Comparison of ENCODE assay signal across 8 cellular contexts in the genomic region with DNA sequence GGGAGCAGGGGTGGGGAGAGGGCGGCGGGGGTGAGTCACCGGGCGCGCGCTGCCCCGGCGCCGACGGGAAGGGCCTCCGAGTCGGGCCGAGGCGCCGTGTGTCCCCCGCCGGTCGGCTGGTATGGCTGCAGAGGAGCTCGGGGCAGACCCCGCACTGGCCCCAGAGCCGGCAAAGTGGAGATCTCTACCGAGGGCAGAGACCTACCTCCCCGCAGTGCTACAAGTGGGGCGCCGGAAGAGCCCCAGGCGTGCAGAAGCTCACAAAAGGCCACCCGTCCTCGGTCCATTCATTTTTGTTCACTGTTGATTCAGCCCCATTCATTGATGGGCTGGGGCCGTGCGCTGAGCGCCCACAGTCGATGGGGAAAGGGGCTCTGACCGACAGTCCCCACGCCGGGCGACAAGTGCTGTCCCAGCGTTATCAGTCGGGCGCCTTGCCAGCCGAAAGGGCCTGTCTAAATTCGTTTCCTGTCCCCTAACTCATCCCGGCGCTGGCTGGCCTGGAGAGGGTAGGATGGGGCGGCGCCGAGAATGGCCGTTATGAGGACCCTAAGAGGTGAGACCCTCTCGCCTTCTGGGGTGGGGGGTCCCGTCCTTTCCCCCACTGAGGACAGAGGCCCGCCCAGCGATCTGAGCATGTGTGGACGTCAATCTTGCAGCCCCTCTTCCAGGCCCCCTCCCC. TPM values are rescaled to one million over a fixed set of nuclear protein-coding genes. Genes with fewer than 3 reads are reported as not detected.
DNase-seq lines count a peak whose midpoint lies in the region; ATAC-seq and TF ChIP-seq lines count a peak whose summit lies in the region.

No MANE protein-coding gene starts in this region.

- peak overlapping the region; percentile 89 to 100 (median 99) for H3K27ac ChIP-seq in heart right ventricle

- intact Hi-C loops in heart right ventricle (cut with DNase I): loop anchor here in 2 of 10 donors (1.0 kb wide), 2 partner anchors 16 to 17 kb away; a partner anchor contains a TSS

- H3K27me3 ChIP-seq in MG63 (no peaks in the 10 kb centered on the region), heart right ventricle (no peaks in the 10 kb centered on the region)

- H3K9me3 Mint-ChIP-seq in activated CD8-positive, alpha-beta memory T cell treated with anti-CD3 and anti-CD28 coated beads, Interleukin-2, amount 10 ng/mL, durations not matched to agents 7 days and 5 days (ENCODE audit: low read depth): no peaks in the 10 kb centered on the region

- peak overlapping the region; percentile 89 for H3K4me3 ChIP-seq in MG63
- H3K4me3 ChIP-seq in heart right ventricle: peak overlapping the region in 9 of 10 donors; percentile 67 to 100 (median 98)

- H3K36me3 ChIP-seq in MG63 (peaks cover 28% of the 10 kb centered on the region), heart right ventricle (peaks cover 0 to 23% (median 8%) of the 10 kb centered on the region in 9 donors)

- peaks cover 15 to 63% (median 40%) of the 10 kb centered on the region in 9 donors for H3K4me1 ChIP-seq in heart right ventricle

- peak overlapping the region; percentile 79 for H3K4me3 Mint-ChIP-seq in activated CD8-positive, alpha-beta memory T cell treated with anti-CD3 and anti-CD28 coated beads, Interleukin-2, amount 10 ng/mL, durations not matched to agents 7 days and 5 days

- CTCF ChIA-PET in activated CD8-positive, alpha-beta memory T cell treated with anti-CD3 and anti-CD28 coated beads, Interleukin-2, amount 10 ng/mL, durations not matched to agents 7 days and 5 days (lab: Charles Lee): interaction anchor here (0.7 to 4.5 kb wide), 3 partner anchors 13 to 240 kb away, joined by 4 to 18 read pairs (median 8); a partner anchor contains a TSS

- ATAC-seq in activated CD8-positive, alpha-beta memory T cell treated with anti-CD3 and anti-CD28 coated beads, Interleukin-2, amount 10 ng/mL, durations not matched to agents 7 days and 5 days: peak; percentile 6
- ATAC-seq in heart right ventricle: peak in 6 of 8 donors; percentile 10 to 53 (median 36)

- H3K27ac Mint-ChIP-seq in activated CD8-positive, alpha-beta memory T cell treated with anti-CD3 and anti-CD28 coated beads, Interleukin-2, amount 10 ng/mL, durations not matched to agents 7 days and 5 days: peak overlapping the region; percentile 89

- H3K27me3 Mint-ChIP-seq in activated CD8-positive, alpha-beta memory T cell treated with anti-CD3 and anti-CD28 coated beads, Interleukin-2, amount 10 ng/mL, durations not matched to agents 7 days and 5 days: no peaks in the 10 kb centered on the region

- peaks cover 26% of the 10 kb centered on the region for H3K4me1 Mint-ChIP-seq in activated CD8-positive, alpha-beta memory T cell treated with anti-CD3 and anti-CD28 coated beads, Interleukin-2, amount 10 ng/mL, durations not matched to agents 7 days and 5 days

- WGBS in heart right ventricle, 2 donors: 3 to 5% methylated on average over 32 to 52 of the region's 52 CpGs

- DNase-seq in activated CD8-positive, alpha-beta memory T cell treated with anti-CD3 and anti-CD28 coated beads, Interleukin-2, amount 10 ng/mL, durations not matched to agents 7 days and 5 days: peak; percentile 62
- no peak for DNase-seq in activated CD8-positive, alpha-beta memory T cell treated with anti-CD3 and anti-CD28 coated beads for 24 hours
- no peak for DNase-seq in MG63
- peak; percentile 41 for DNase-seq in activated naive CD4-positive, alpha-beta T cell treated with Interleukin-2 at 50 U/mL for 16 hours
- DNase-seq in heart right ventricle: peak; percentile 70 to 82
- peak; percentile 62 for DNase-seq in retina
- DNase-seq in mesenteric fat pad (ENCODE audit: low spot score): no peak
- DNase-seq in GM19238 (ENCODE audit: insufficient read length, low spot score): no peak

- H3K36me3 Mint-ChIP-seq in activated CD8-positive, alpha-beta memory T cell treated with anti-CD3 and anti-CD28 coated beads, Interleukin-2, amount 10 ng/mL, durations not matched to agents 7 days and 5 days: peaks cover 22% of the 10 kb centered on the region

- TF ChIP-seq CTCF in heart right ventricle (IDR thresholded peaks at IDR 0.05): no peak

- no peaks in the 10 kb centered on the region for H3K9me3 ChIP-seq in MG63
- no peaks in the 10 kb centered on the region for H3K9me3 ChIP-seq in heart right ventricle

RNA-seq across cellular contexts. Expression of a gene that starts 0.7 kb away (rescaled TPM):
- total RNA-seq in activated CD8-positive, alpha-beta memory T cell treated with anti-CD3 and anti-CD28 coated beads, Interleukin-2, amount 10 ng/mL, durations not matched to agents 7 days and 5 days: 10 to 100 TPM; 27.7 to 30.8 TPM
- total RNA-seq in MG63 (2014; rRNA removed; shearing (Covaris generic); ENCODE audit: low replicate concordance): 1.3 TPM in 1 of 2 replicates, not detected in the other
- 1,000 to 10,000 TPM in 2 of 10 donors, 100 to 1,000 TPM in 8; 609 to 1,418 (median 746) TPM for total RNA-seq in heart right ventricle
- 1,000 to 10,000 TPM in 1 of 2 donors, 100 to 1,000 TPM in 1; 143 to 1,668 TPM for polyA plus RNA-seq in heart right ventricle
- total RNA-seq in mesenteric fat pad: 4.0 TPM

RNA-seq across cellular contexts. Expression of a gene that starts 1.9 kb away (rescaled TPM):
- total RNA-seq in activated CD8-positive, alpha-beta memory T cell treated with anti-CD3 and anti-CD28 coated beads, Interleukin-2, amount 10 ng/mL, durations not matched to agents 7 days and 5 days: 1,000 to 10,000 TPM; 2,029 to 2,329 TPM
- total RNA-seq in MG63 (2014; rRNA removed; shearing (Covaris generic); ENCODE audit: low replicate concordance): 182 and 263 TPM in 2 replicates
- total RNA-seq in heart right ventricle (100 to 1,000 TPM; 144 to 376 (median 160) TPM), mesenteric fat pad (575 TPM)
- polyA plus RNA-seq in heart right ventricle: 100 to 1,000 TPM; 170 to 830 TPM

RNA-seq across cellular contexts. Expression of a gene that starts 10.1 kb away (rescaled TPM):
- 100 to 1,000 TPM; 226 to 273 TPM for total RNA-seq in activated CD8-positive, alpha-beta memory T cell treated with anti-CD3 and anti-CD28 coated beads, Interleukin-2, amount 10 ng/mL, durations not matched to agents 7 days and 5 days
- 20.4 and 29.9 TPM in 2 replicates for total RNA-seq in MG63 (2014; rRNA removed; shearing (Covaris generic); ENCODE audit: low replicate concordance)
- 100 to 1,000 TPM in 1 of 10 donors, 10 to 100 TPM in 9; 65.0 to 104 (median 80.9) TPM for total RNA-seq in heart right ventricle
- 100 to 1,000 TPM; 132 to 202 TPM for polyA plus RNA-seq in heart right ventricle
- total RNA-seq in mesenteric fat pad: 63.3 TPM

RNA-seq across cellular contexts. Expression of a gene that starts 10.4 kb away (rescaled TPM):
- 10 to 100 TPM; 82.3 to 84.6 TPM for total RNA-seq in activated CD8-positive, alpha-beta memory T cell treated with anti-CD3 and anti-CD28 coated beads, Interleukin-2, amount 10 ng/mL, durations not matched to agents 7 days and 5 days
- total RNA-seq in MG63 (2014; rRNA removed; shearing (Covaris generic); ENCODE audit: low replicate concordance): 48.0 and 87.3 TPM in 2 replicates
- total RNA-seq in heart right ventricle (100 to 1,000 TPM; 181 to 312 (median 242) TPM), mesenteric fat pad (50.0 TPM)
- 100 to 1,000 TPM; 126 to 127 TPM for polyA plus RNA-seq in heart right ventricle

RNA-seq across cellular contexts. Expression of a gene that starts 17.4 kb away (rescaled TPM):
- 10 to 100 TPM; 60.5 to 70.1 TPM for total RNA-seq in activated CD8-positive, alpha-beta memory T cell treated with anti-CD3 and anti-CD28 coated beads, Interleukin-2, amount 10 ng/mL, durations not matched to agents 7 days and 5 days
- 32.2 and 88.3 TPM in 2 replicates for total RNA-seq in MG63 (2014; rRNA removed; shearing (Covaris generic); ENCODE audit: low replicate concordance)
- total RNA-seq in heart right ventricle (100 to 1,000 TPM in 9 of 10 donors, 10 to 100 TPM in 1; 95.5 to 189 (median 135) TPM), mesenteric fat pad (55.5 TPM)
- polyA plus RNA-seq in heart right ventricle: 100 to 1,000 TPM; 134 to 157 TPM

Comparison
In these comparisons a context has a peak if more than half of its experiments do, and no peak if none do; other contexts are left out.
1. DNase-seq: peak in activated CD8-positive, alpha-beta memory T cell treated with anti-CD3 and anti-CD28 coated beads, Interleukin-2, amount 10 ng/mL, durations not matched to agents 7 days and 5 days (single experiment), activated naive CD4-positive, alpha-beta T cell treated with Interleukin-2 at 50 U/mL for 16 hours (single experiment), heart right ventricle (2 of 2) and retina (single experiment); none in activated CD8-positive, alpha-beta memory T cell treated with anti-CD3 and anti-CD28 coated beads for 24 hours (single experiment), MG63 (single experiment), mesenteric fat pad (single experiment) and GM19238 (single experiment).
2. RNA of a gene that starts 0.7 kb away (total RNA-seq): 609 to 1,418 TPM in heart right ventricle; 27.7 to 30.8 TPM in activated CD8-positive, alpha-beta memory T cell treated with anti-CD3 and anti-CD28 coated beads, Interleukin-2, amount 10 ng/mL, durations not matched to agents 7 days and 5 days, 4.0 TPM in mesenteric fat pad (single experiment) and 1.3 TPM in MG63; every median in the first group is over 10 times any median in the second.